20 cellular contexts compared by ENCODE assay signal in genomic region chr12:32211769-32212156, GRCh38.
DNase-seq lines count a peak whose midpoint lies in the region; ATAC-seq and TF ChIP-seq lines count a peak whose summit lies in the region.
"Had no signal": no experiment of that assay in that cellular context is flagged by ENCODE, and none has a peak within 500 bp of the region (broad histone marks: within the 10 kb centered on the region; RNA-seq: fewer than 3 reads in every experiment).

No MANE protein-coding gene starts in this region.

- no peaks in the 10 kb centered on the region for H4K20me1 ChIP-seq in MM.1S (ENCODE audit: insufficient read depth, low read length)

- ATAC-seq in HG02759 (IDR thresholded peaks at IDR 0.05; ENCODE audit: unreplicated experiment): no peak
- ATAC-seq: activated CD4-positive, alpha-beta T cell treated with anti-CD3 and anti-CD28 coated beads for 36 hours; left cardiac atrium; PC-3 had no signal

- H3K27me3 ChIP-seq in endocrine pancreas (ENCODE audit: control insufficient read depth, insufficient read depth, low read length) (no peaks in the 10 kb centered on the region), MM.1S (replicated peaks; ENCODE audit: insufficient read depth, low read length) (no peaks in the 10 kb centered on the region)
- H3K27me3 ChIP-seq: transverse colon had no signal

- no peaks in the 10 kb centered on the region for H3K9me3 ChIP-seq in endocrine pancreas (ENCODE audit: control insufficient read depth, low read length)
- H3K9me3 ChIP-seq in MM.1S (replicated peaks; ENCODE audit: insufficient read depth, low read length): no peaks in the 10 kb centered on the region
- H3K9me3 ChIP-seq: transverse colon had no signal

- no peak overlapping the region for H3K4me2 ChIP-seq in MM.1S (ENCODE audit: low read depth, low read length)

- no peak overlapping the region for H2AFZ ChIP-seq in MM.1S (ENCODE audit: low read length)

- no peaks in the 10 kb centered on the region for H3K9me2 ChIP-seq in MM.1S (replicated peaks; ENCODE audit: insufficient read depth, low read length)

- no peak overlapping the region for H3K9ac ChIP-seq in endocrine pancreas (ENCODE audit: control insufficient read depth, insufficient read depth, low read length)
- H3K9ac ChIP-seq in MM.1S (ENCODE audit: low read length): no peak overlapping the region

- H3K4me3 ChIP-seq in endocrine pancreas (ENCODE audit: control insufficient read depth, insufficient read depth, low read length) (peak overlapping the region; percentile 7), MM.1S (ENCODE audit: low read length) (no peak overlapping the region)
- H3K4me3 ChIP-seq: transverse colon had no signal

- H3K79me2 ChIP-seq in MM.1S (ENCODE audit: low read length): no peaks in the 10 kb centered on the region

- no peak for TF ChIP-seq CTCF in MM.1S (IDR thresholded peaks at IDR 0.05; ENCODE audit: low read length)

- DNase-seq in NCI-H345 treated with DMSO at 0.1 percent for 48 hours (lab: John Stamatoyannopoulos, UW; ENCODE audit: unreplicated experiment): peak; percentile 34
- no peak for DNase-seq in NCI-H345 (lab: John Stamatoyannopoulos, UW)
- peak; percentile 58 for DNase-seq in NCI-H526 treated with DMSO at 0.1 percent for 48 hours (lab: John Stamatoyannopoulos, UW)
- DNase-seq in foreskin melanocyte: no peak
- DNase-seq in CD1c-positive myeloid dendritic cell (ENCODE audit: extremely low spot score): no peak
- DNase-seq in MM.1S: no peak
- DNase-seq: activated CD4-positive, alpha-beta T cell treated with anti-CD3 and anti-CD28 coated beads for 36 hours; activated CD8-positive, alpha-beta memory T cell treated with anti-CD3 and anti-CD28 coated beads for 24 hours; activated naive CD4-positive, alpha-beta T cell treated with Interleukin-2 at 50 U/mL for 16 hours; activated T-cell treated with anti-CD3 and anti-CD28 coated beads, Interleukin-2, amount 50 U/mL, for 24 hours; GDM1; HCEC 1CT; left cardiac atrium; NCI-H2107; PC-3; Right ventricle myocardium superior; T-helper 1 cell; transverse colon had no signal

- no peaks in the 10 kb centered on the region for H3F3A ChIP-seq in MM.1S (ENCODE audit: insufficient read depth, low read length)

- H3K36me3 ChIP-seq in endocrine pancreas (ENCODE audit: control insufficient read depth, insufficient read depth, low read length) (no peaks in the 10 kb centered on the region), MM.1S (replicated peaks; ENCODE audit: insufficient read depth, low read length) (no peaks in the 10 kb centered on the region; the same call in 1 of the 2 replicates)
- H3K36me3 ChIP-seq: transverse colon had no signal

- peaks cover 14% of the 10 kb centered on the region for H3K4me1 ChIP-seq in endocrine pancreas (ENCODE audit: control insufficient read depth, insufficient read depth, low read length)
- H3K4me1 ChIP-seq in MM.1S (ENCODE audit: low read length): no peaks in the 10 kb centered on the region
- H3K4me1 ChIP-seq: transverse colon had no signal

- H3K27ac ChIP-seq in MM.1S (ENCODE audit: low read length): no peak overlapping the region
- H3K27ac ChIP-seq: transverse colon had no signal

Comparison
In these comparisons a context has a peak if more than half of its experiments do, and no peak if none do; other contexts are left out.
1. DNase-seq: peak in NCI-H345 treated with DMSO at 0.1 percent for 48 hours (single experiment) and NCI-H526 treated with DMSO at 0.1 percent for 48 hours (single experiment); none in NCI-H345 (single experiment), foreskin melanocyte (single experiment), CD1c-positive myeloid dendritic cell (single experiment) and MM.1S (single experiment).